ENCODE assay signal across 8 cellular contexts in genomic region chr2:8681786-8682692, GRCh38. TPM values are rescaled to one million over a fixed set of nuclear protein-coding genes. Genes with fewer than 3 reads are reported as not detected.
DNase-seq lines count a peak whose midpoint lies in the region; ATAC-seq and TF ChIP-seq lines count a peak whose summit lies in the region.

TSS of gene ID2 (plus strand) at chr2:8682056. CDS start at chr2:8682166, 110 bp downstream.

- H3K27me3 ChIP-seq in SU-DHL-6 (ENCODE audit: low read length) (no peaks in the 10 kb centered on the region), osteoblast (ENCODE audit: insufficient read depth, low read length) (no peaks in the 10 kb centered on the region), testis (no peaks in the 10 kb centered on the region)

- peak within 1 kb of the TSS; percentile 89 for H3K27ac Mint-ChIP-seq in activated naive CD8-positive, alpha-beta T cell treated with anti-CD3 and anti-CD28 coated beads for 36 hours

- H3K4me3 ChIP-seq in GM12865 (ENCODE audit: low read depth, low read length) = peak within 1 kb of the TSS; percentile 71
- H3K4me3 ChIP-seq in SU-DHL-6 (ENCODE audit: insufficient read depth, low read length, poor library complexity, severe bottlenecking) = peak within 1 kb of the TSS; percentile 77
- H3K4me3 ChIP-seq in osteoblast (ENCODE audit: insufficient read depth, low read length) = peak within 1 kb of the TSS; percentile 91
- H3K4me3 ChIP-seq in testis = peak within 1 kb of the TSS; percentile 59 to 77

- DNase-seq in GM12865 (ENCODE audit: low read depth) (peak; percentile 99), NCI-H1417 (lab: John Stamatoyannopoulos, UW) (peak; percentile 100), glomerular visceral epithelial cell (ENCODE audit: extremely low spot score) (peak; percentile 97), osteoblast (ENCODE audit: insufficient read length, low spot score, missing footprints) (peak; percentile 100), testis (peak; percentile 99)
- peak; percentile 99 for DNase-seq in activated naive CD8-positive, alpha-beta T cell treated with anti-CD3 and anti-CD28 coated beads for 36 hours

- intact Hi-C loops in testis (cut with DNase I; ENCODE audit: low total_unique reads) = no loop called here

- H2AFZ ChIP-seq in SU-DHL-6 (ENCODE audit: low read depth, low read length, severe bottlenecking) = peak within 1 kb of the TSS; percentile 58
- peak within 1 kb of the TSS; percentile 69 for H2AFZ ChIP-seq in osteoblast (ENCODE audit: low read length)

- no peaks in the 10 kb centered on the region; the same call in 1 of the 2 replicates for H3K79me2 ChIP-seq in SU-DHL-6 (ENCODE audit: insufficient read depth, low read length)
- peaks cover 25% of the 10 kb centered on the region for H3K79me2 ChIP-seq in osteoblast (ENCODE audit: insufficient read depth, low read length)

- peaks cover 39% of the 10 kb centered on the region for H3K4me1 Mint-ChIP-seq in activated naive CD8-positive, alpha-beta T cell treated with anti-CD3 and anti-CD28 coated beads for 36 hours

- H3F3A ChIP-seq in SU-DHL-6 (ENCODE audit: insufficient read depth) = peaks cover 27% of the 10 kb centered on the region

- WGBS in testis, 2 donors = 0 to 1% methylated on average over 12 to 53 of the region's 70 CpGs

- TF ChIP-seq CTCF in GM12865 (IDR thresholded peaks at IDR 0.05; ENCODE audit: insufficient read depth, low read depth, low read length, missing control alignments) = no peak
- TF ChIP-seq CTCF in SU-DHL-6 (IDR thresholded peaks at IDR 0.05; ENCODE audit: insufficient read depth, low read length, poor library complexity, severe bottlenecking) = no peak
- no peak for TF ChIP-seq CTCF in osteoblast (IDR thresholded peaks at IDR 0.05; ENCODE audit: extremely low read depth, low read depth, low read length)
- no peak for TF ChIP-seq CTCF in testis (IDR thresholded peaks at IDR 0.05)

- H3K4me1 ChIP-seq in osteoblast (ENCODE audit: insufficient read depth, low read length) (peaks cover 43% of the 10 kb centered on the region), testis (peaks cover 15% of the 10 kb centered on the region)

- peak; percentile 90 for TF ChIP-seq POLR2A in testis (IDR thresholded peaks at IDR 0.05)

- H3K27ac ChIP-seq in SU-DHL-6 (ENCODE audit: low read depth, low read length) (peak within 1 kb of the TSS; percentile 62), osteoblast (ENCODE audit: low read depth, low read length) (peak within 1 kb of the TSS; percentile 96), testis (peak within 1 kb of the TSS; percentile 61 to 97)

- H3K36me3 ChIP-seq in SU-DHL-6 (ENCODE audit: low read length) (no peaks in the 10 kb centered on the region), osteoblast (ENCODE audit: insufficient read depth, low read length) (peaks cover 3% of the 10 kb centered on the region), testis (ENCODE audit: low read depth, missing control alignments) (no peaks in the 10 kb centered on the region)

- no peaks in the 10 kb centered on the region for H4K20me1 ChIP-seq in SU-DHL-6 (ENCODE audit: low read depth, low read length)
- peaks cover 18% of the 10 kb centered on the region for H4K20me1 ChIP-seq in osteoblast (ENCODE audit: insufficient read depth, low read length)

- peak; percentile 70 for ATAC-seq in HG02759 (IDR thresholded peaks at IDR 0.05; ENCODE audit: unreplicated experiment)

- peak within 1 kb of the TSS; percentile 98 for H3K4me3 Mint-ChIP-seq in activated naive CD8-positive, alpha-beta T cell treated with anti-CD3 and anti-CD28 coated beads for 36 hours

- H3K9me3 ChIP-seq in SU-DHL-6 (ENCODE audit: insufficient read depth, low read length) (no peaks in the 10 kb centered on the region), osteoblast (ENCODE audit: low read depth, low read length) (no peaks in the 10 kb centered on the region), testis (no peaks in the 10 kb centered on the region)

- H3K27me3 Mint-ChIP-seq in activated naive CD8-positive, alpha-beta T cell treated with anti-CD3 and anti-CD28 coated beads for 36 hours = peaks cover 26% of the 10 kb centered on the region

- H3K9ac ChIP-seq in SU-DHL-6 (ENCODE audit: low read length) = peak within 1 kb of the TSS; percentile 65

- H3K9me3 Mint-ChIP-seq in activated naive CD8-positive, alpha-beta T cell treated with anti-CD3 and anti-CD28 coated beads for 36 hours = no peaks in the 10 kb centered on the region

- H3K9me2 ChIP-seq in SU-DHL-6 (replicated peaks; ENCODE audit: insufficient read depth, low read length) = no peaks in the 10 kb centered on the region

- H3K36me3 Mint-ChIP-seq in activated naive CD8-positive, alpha-beta T cell treated with anti-CD3 and anti-CD28 coated beads for 36 hours = peaks cover 18% of the 10 kb centered on the region

- H3K4me2 ChIP-seq in SU-DHL-6 (ENCODE audit: low read depth, low read length, poor library complexity, severe bottlenecking) (peak within 1 kb of the TSS; percentile 93), osteoblast (ENCODE audit: insufficient read depth, low read length) (peak within 1 kb of the TSS; percentile 89)

RNA-seq across cellular contexts. Expression of gene ID2, which starts in this region (rescaled TPM):
- 10 to 100 TPM; 61.1 to 62.5 TPM for total RNA-seq in activated naive CD8-positive, alpha-beta T cell treated with anti-CD3 and anti-CD28 coated beads for 36 hours
- total RNA-seq in osteoblast = 139 and 168 TPM in 2 replicates
- total RNA-seq in testis = 10 to 100 TPM; 48.8 to 87.2 TPM
- polyA plus RNA-seq in testis (ENCODE audit: insufficient read depth, low read depth, low replicate concordance) = 31.3 TPM

Comparison
In these comparisons a context has a peak if more than half of its experiments do, and no peak if none do; other contexts are left out.
1. Peak in every context shown above with its lines: DNase-seq, ATAC-seq, H3K4me3 ChIP-seq and H3K27ac ChIP-seq.